1 cellular context compared by ENCODE assay signal in the genomic region with DNA sequence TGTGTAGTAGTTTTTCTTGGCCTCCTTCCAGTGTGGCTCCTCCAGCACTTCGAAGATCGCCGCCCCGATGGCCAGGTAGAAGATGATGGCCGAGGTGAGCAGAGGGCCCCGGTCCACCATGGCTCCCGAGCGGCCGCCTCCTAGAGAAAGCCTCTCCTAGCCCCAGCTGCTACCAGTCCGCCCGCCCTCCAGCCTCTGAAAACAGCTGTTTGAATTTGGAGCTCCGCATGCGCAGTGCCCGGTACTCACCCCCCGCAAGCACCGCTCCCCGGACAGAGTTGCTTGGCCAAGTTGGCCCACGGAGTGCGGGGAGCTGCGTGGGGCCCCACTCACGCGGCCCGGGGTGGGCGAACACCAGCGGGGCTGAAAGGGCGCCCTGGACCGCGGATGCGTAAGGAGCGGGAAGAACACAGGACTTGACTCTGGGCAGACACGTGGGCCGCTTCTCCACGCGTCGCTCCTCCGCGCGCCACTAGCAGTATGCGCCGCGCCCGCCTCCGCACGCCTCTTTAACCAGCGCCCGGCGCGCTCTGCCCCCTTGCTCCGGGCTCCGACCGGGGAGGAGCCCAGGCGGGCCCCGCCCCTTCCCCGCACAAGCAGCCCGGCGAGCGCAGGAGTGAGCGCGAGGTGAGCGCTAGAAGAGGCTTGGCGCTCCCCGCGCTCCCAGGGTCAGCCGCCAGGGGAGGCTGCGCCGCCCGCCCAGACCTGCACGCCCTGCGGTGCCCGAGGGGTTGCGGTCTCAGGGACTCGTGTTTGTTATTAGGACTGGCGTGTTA.
A peak's percentile ranks its signal among the peaks of the same experiment; 100 is the strongest.
TF ChIP-seq lines count a peak whose summit lies in the region.

A gene with protein sequence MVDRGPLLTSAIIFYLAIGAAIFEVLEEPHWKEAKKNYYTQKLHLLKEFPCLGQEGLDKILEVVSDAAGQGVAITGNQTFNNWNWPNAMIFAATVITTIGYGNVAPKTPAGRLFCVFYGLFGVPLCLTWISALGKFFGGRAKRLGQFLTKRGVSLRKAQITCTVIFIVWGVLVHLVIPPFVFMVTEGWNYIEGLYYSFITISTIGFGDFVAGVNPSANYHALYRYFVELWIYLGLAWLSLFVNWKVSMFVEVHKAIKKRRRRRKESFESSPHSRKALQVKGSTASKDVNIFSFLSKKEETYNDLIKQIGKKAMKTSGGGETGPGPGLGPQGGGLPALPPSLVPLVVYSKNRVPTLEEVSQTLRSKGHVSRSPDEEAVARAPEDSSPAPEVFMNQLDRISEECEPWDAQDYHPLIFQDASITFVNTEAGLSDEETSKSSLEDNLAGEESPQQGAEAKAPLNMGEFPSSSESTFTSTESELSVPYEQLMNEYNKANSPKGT (minus strand): TSS at position 484 of the 776 bp plus-strand sequence. CDS start 364 bp downstream, at position 120.

TF ChIP-seq in K562, 482 proteins besides CTCF, POLR2A, EP300 and RAD21 (continued from another document and continues in another):
- peak; percentile 79 to 85; a peak in 3 of 4 replicates for TF ChIP-seq FOXK2 (conservative IDR thresholded peaks at IDR 0.05 in 1 of 2, IDR thresholded peaks at IDR 0.05 in 1 of 2; ENCODE audit: low read depth in 2 of 2)
- TF ChIP-seq, protein P1, sequence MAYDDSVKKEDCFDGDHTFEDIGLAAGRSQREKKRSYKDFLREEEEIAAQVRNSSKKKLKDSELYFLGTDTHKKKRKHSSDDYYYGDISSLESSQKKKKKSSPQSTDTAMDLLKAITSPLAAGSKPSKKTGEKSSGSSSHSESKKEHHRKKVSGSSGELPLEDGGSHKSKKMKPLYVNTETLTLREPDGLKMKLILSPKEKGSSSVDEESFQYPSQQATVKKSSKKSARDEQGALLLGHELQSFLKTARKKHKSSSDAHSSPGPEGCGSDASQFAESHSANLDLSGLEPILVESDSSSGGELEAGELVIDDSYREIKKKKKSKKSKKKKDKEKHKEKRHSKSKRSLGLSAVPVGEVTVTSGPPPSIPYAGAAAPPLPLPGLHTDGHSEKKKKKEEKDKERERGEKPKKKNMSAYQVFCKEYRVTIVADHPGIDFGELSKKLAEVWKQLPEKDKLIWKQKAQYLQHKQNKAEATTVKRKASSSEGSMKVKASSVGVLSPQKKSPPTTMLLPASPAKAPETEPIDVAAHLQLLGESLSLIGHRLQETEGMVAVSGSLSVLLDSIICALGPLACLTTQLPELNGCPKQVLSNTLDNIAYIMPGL (CRISPR knock-in tag; IDR thresholded peaks at IDR 0.05), result peak; percentile 65; the same call in 1 of the 2 replicates
- no peak for TF ChIP-seq SIRT6 (IDR thresholded peaks at IDR 0.05; ENCODE audit: low read depth, low read length)
- no peak for TF ChIP-seq MEF2D (tag; conservative IDR thresholded peaks at IDR 0.05; ENCODE audit: low read depth)
- TF ChIP-seq ZSCAN32 (CRISPR knock-in tag; IDR thresholded peaks at IDR 0.05), result no peak
- peak; percentile 28; the same call in 1 of the 2 replicates for TF ChIP-seq ARID1B (IDR thresholded peaks at IDR 0.05)
- TF ChIP-seq, protein P2, sequence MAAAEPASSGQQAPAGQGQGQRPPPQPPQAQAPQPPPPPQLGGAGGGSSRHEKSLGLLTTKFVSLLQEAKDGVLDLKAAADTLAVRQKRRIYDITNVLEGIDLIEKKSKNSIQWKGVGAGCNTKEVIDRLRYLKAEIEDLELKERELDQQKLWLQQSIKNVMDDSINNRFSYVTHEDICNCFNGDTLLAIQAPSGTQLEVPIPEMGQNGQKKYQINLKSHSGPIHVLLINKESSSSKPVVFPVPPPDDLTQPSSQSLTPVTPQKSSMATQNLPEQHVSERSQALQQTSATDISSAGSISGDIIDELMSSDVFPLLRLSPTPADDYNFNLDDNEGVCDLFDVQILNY (CRISPR knock-in tag; IDR thresholded peaks at IDR 0.05), result no peak
- no peak for TF ChIP-seq SMARCB1 (IDR thresholded peaks at IDR 0.05; ENCODE audit: insufficient read length, low read depth)
- no peak for TF ChIP-seq ELF1 (tag; IDR thresholded peaks at IDR 0.05)
- TF ChIP-seq ATF3 (IDR thresholded peaks at IDR 0.05), result no peak
- 0 out of 2 replicates have a peak, but pooled peaks have one; percentile 12 for TF ChIP-seq ATF3 (CRISPR knock-in tag; conservative IDR thresholded peaks at IDR 0.05)
- peak; percentile 87 for TF ChIP-seq GMEB1 (CRISPR knock-in tag; IDR thresholded peaks at IDR 0.05)
- no peak for TF ChIP-seq TRIM28 (IDR thresholded peaks at IDR 0.05)
- no peak for TF ChIP-seq ARHGAP35 (IDR thresholded peaks at IDR 0.05; ENCODE audit: partially characterized antibody)
- no peak for TF ChIP-seq THRAP3 (IDR thresholded peaks at IDR 0.05; ENCODE audit: borderline replicate concordance)
- TF ChIP-seq, protein P3, sequence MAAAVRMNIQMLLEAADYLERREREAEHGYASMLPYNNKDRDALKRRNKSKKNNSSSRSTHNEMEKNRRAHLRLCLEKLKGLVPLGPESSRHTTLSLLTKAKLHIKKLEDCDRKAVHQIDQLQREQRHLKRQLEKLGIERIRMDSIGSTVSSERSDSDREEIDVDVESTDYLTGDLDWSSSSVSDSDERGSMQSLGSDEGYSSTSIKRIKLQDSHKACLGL (CRISPR knock-in tag; IDR thresholded peaks at IDR 0.05; ENCODE audit: borderline replicate concordance, poor library complexity, severe bottlenecking), result peak; percentile 94
- TF ChIP-seq LCOR (CRISPR knock-in tag; IDR thresholded peaks at IDR 0.05), result peak; percentile 87
- TF ChIP-seq, protein P4, sequence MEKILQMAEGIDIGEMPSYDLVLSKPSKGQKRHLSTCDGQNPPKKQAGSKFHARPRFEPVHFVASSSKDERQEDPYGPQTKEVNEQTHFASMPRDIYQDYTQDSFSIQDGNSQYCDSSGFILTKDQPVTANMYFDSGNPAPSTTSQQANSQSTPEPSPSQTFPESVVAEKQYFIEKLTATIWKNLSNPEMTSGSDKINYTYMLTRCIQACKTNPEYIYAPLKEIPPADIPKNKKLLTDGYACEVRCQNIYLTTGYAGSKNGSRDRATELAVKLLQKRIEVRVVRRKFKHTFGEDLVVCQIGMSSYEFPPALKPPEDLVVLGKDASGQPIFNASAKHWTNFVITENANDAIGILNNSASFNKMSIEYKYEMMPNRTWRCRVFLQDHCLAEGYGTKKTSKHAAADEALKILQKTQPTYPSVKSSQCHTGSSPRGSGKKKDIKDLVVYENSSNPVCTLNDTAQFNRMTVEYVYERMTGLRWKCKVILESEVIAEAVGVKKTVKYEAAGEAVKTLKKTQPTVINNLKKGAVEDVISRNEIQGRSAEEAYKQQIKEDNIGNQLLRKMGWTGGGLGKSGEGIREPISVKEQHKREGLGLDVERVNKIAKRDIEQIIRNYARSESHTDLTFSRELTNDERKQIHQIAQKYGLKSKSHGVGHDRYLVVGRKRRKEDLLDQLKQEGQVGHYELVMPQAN (IDR thresholded peaks at IDR 0.05; ENCODE audit: borderline replicate concordance), result peak; percentile 99
- TF ChIP-seq ZEB2 (IDR thresholded peaks at IDR 0.05), result peak; percentile 50; the same call in 1 of the 2 replicates
- TF ChIP-seq ZNF134 (CRISPR knock-in tag; conservative IDR thresholded peaks at IDR 0.05), result no peak
- no peak for TF ChIP-seq TFAM (CRISPR knock-in tag; conservative IDR thresholded peaks at IDR 0.05)
- TF ChIP-seq SMAD1 (IDR thresholded peaks at IDR 0.05; ENCODE audit: low read depth, low read length, partially characterized antibody), result no peak
- TF ChIP-seq FOS (IDR thresholded peaks at IDR 0.05; ENCODE audit: extremely low read depth, insufficient read length), result no peak
- peak in 1 of 2 experiments; percentile 72; a peak in 2 of 4 replicates for TF ChIP-seq SRF (CRISPR knock-in tag; IDR thresholded peaks at IDR 0.05)
- no peak for TF ChIP-seq STAT5B (CRISPR knock-in tag; IDR thresholded peaks at IDR 0.05)
- TF ChIP-seq, protein P5, sequence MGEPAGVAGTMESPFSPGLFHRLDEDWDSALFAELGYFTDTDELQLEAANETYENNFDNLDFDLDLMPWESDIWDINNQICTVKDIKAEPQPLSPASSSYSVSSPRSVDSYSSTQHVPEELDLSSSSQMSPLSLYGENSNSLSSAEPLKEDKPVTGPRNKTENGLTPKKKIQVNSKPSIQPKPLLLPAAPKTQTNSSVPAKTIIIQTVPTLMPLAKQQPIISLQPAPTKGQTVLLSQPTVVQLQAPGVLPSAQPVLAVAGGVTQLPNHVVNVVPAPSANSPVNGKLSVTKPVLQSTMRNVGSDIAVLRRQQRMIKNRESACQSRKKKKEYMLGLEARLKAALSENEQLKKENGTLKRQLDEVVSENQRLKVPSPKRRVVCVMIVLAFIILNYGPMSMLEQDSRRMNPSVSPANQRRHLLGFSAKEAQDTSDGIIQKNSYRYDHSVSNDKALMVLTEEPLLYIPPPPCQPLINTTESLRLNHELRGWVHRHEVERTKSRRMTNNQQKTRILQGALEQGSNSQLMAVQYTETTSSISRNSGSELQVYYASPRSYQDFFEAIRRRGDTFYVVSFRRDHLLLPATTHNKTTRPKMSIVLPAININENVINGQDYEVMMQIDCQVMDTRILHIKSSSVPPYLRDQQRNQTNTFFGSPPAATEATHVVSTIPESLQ (CRISPR knock-in tag; IDR thresholded peaks at IDR 0.05), result peak; percentile 46; the same call in 1 of the 2 replicates
- peak; percentile 98 for TF ChIP-seq CBX1 (IDR thresholded peaks at IDR 0.05; ENCODE audit: low read depth)
- TF ChIP-seq, protein P6, sequence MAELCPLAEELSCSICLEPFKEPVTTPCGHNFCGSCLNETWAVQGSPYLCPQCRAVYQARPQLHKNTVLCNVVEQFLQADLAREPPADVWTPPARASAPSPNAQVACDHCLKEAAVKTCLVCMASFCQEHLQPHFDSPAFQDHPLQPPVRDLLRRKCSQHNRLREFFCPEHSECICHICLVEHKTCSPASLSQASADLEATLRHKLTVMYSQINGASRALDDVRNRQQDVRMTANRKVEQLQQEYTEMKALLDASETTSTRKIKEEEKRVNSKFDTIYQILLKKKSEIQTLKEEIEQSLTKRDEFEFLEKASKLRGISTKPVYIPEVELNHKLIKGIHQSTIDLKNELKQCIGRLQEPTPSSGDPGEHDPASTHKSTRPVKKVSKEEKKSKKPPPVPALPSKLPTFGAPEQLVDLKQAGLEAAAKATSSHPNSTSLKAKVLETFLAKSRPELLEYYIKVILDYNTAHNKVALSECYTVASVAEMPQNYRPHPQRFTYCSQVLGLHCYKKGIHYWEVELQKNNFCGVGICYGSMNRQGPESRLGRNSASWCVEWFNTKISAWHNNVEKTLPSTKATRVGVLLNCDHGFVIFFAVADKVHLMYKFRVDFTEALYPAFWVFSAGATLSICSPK (IDR thresholded peaks at IDR 0.05; ENCODE audit: borderline replicate concordance), result no peak
- peak; percentile 70 for TF ChIP-seq JUN (IDR thresholded peaks at IDR 0.05; ENCODE audit: borderline replicate concordance, low read depth, low read length)
- no peak for TF ChIP-seq JUN (CRISPR knock-in tag; IDR thresholded peaks at IDR 0.05; ENCODE audit: borderline replicate concordance)
- no peak for TF ChIP-seq HIVEP1 (CRISPR knock-in tag; IDR thresholded peaks at IDR 0.05)
- no peak for TF ChIP-seq ZNF780A (CRISPR knock-in tag; IDR thresholded peaks at IDR 0.05)
- 0 out of 2 replicates have a peak, but pooled peaks have one; percentile 35 for TF ChIP-seq SMARCE1 (IDR thresholded peaks at IDR 0.05)
- no peak for TF ChIP-seq SRSF3 (IDR thresholded peaks at IDR 0.05; ENCODE audit: insufficient read depth, low read length)
- peak; percentile 95 for TF ChIP-seq RB1 (IDR thresholded peaks at IDR 0.05; ENCODE audit: low read depth)
- no peak for TF ChIP-seq ZNF143 (CRISPR knock-in tag; IDR thresholded peaks at IDR 0.05)
- TF ChIP-seq SAFB (IDR thresholded peaks at IDR 0.05; ENCODE audit: borderline replicate concordance, low read depth, low read length), result peak; percentile 95
- TF ChIP-seq MCM7 (IDR thresholded peaks at IDR 0.05), result no peak
- no peak for TF ChIP-seq TBL1XR1 (IDR thresholded peaks at IDR 0.05; ENCODE audit: low read length in 2 of 2)
- TF ChIP-seq YBX1 (IDR thresholded peaks at IDR 0.05), result no peak
- peak; percentile 93 for TF ChIP-seq L3MBTL2 (IDR thresholded peaks at IDR 0.05)
- TF ChIP-seq MYC (IDR thresholded peaks at IDR 0.05; ENCODE audit: low read depth, low read length), result peak; percentile 98
- TF ChIP-seq MYC (CRISPR knock-in tag; IDR thresholded peaks at IDR 0.05; ENCODE audit: borderline replicate concordance, low read depth), result peak; percentile 93; the same call in 1 of the 2 replicates
- TF ChIP-seq, protein P7, sequence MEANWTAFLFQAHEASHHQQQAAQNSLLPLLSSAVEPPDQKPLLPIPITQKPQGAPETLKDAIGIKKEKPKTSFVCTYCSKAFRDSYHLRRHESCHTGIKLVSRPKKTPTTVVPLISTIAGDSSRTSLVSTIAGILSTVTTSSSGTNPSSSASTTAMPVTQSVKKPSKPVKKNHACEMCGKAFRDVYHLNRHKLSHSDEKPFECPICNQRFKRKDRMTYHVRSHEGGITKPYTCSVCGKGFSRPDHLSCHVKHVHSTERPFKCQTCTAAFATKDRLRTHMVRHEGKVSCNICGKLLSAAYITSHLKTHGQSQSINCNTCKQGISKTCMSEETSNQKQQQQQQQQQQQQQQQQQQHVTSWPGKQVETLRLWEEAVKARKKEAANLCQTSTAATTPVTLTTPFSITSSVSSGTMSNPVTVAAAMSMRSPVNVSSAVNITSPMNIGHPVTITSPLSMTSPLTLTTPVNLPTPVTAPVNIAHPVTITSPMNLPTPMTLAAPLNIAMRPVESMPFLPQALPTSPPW (CRISPR knock-in tag; IDR thresholded peaks at IDR 0.05), result peak; percentile 79
- no peak; the same call in 1 of the 2 replicates for TF ChIP-seq ZNF766 (CRISPR knock-in tag; conservative IDR thresholded peaks at IDR 0.05)
- no peak for TF ChIP-seq ZNF785 (CRISPR knock-in tag; IDR thresholded peaks at IDR 0.05)
- peak; percentile 73 for TF ChIP-seq GTF2B (IDR thresholded peaks at IDR 0.05; ENCODE audit: extremely low read depth, insufficient read length)
- no peak for TF ChIP-seq CCAR2 (IDR thresholded peaks at IDR 0.05; ENCODE audit: low read depth, low read length)
- TF ChIP-seq GATA2 (CRISPR knock-in tag; IDR thresholded peaks at IDR 0.05), result no peak
